ENCODE assay signal across 1 cellular context in the genomic region with DNA sequence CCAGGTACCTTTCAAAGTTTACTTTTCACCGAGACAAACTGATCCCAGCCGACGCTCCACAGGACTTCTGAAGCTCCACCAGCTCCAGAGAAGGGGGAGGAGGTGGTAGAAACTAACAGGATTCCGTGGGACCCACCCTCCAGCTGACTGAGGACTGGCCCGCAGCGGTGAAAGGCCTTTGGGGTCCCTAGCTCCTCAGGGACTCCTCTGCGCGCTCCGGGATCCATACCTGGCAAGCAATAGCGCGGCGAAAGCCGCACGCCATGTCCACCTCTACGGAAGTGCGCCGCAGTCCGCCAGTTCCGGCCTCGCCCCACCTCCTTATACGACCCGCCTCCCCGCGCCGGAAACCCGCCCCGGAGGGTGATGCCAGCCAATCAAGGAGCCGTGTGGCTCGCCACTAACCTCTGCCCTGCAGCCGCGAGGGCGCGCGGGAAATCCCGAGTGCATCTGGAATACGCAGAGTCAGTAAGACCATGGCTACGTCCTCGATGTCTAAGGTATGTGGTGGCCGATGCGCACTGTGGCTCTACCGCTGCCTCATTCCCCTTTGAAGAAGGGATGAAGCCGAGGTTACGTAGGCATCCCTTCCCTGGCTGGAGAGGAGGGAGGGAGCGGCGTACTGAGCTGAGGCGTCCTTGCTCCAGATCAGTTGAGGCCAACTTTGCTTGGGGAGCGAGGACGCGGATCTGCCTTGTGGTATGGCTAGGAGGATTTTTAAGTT.
TF ChIP-seq lines count a peak whose summit lies in the region.

A gene (plus strand): TSS at position 443 of the 724 bp plus-strand sequence. CDS start 34 bp downstream, at position 477.
A gene with protein sequence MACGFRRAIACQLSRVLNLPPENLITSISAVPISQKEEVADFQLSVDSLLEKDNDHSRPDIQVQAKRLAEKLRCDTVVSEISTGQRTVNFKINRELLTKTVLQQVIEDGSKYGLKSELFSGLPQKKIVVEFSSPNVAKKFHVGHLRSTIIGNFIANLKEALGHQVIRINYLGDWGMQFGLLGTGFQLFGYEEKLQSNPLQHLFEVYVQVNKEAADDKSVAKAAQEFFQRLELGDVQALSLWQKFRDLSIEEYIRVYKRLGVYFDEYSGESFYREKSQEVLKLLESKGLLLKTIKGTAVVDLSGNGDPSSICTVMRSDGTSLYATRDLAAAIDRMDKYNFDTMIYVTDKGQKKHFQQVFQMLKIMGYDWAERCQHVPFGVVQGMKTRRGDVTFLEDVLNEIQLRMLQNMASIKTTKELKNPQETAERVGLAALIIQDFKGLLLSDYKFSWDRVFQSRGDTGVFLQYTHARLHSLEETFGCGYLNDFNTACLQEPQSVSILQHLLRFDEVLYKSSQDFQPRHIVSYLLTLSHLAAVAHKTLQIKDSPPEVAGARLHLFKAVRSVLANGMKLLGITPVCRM (minus strand): TSS at position 295 of the 724 bp plus-strand sequence. CDS start 30 bp downstream, at position 265.

TF ChIP-seq in K562, 482 proteins besides CTCF, POLR2A, EP300 and RAD21 (continued from another document):
- TF ChIP-seq, protein P1, sequence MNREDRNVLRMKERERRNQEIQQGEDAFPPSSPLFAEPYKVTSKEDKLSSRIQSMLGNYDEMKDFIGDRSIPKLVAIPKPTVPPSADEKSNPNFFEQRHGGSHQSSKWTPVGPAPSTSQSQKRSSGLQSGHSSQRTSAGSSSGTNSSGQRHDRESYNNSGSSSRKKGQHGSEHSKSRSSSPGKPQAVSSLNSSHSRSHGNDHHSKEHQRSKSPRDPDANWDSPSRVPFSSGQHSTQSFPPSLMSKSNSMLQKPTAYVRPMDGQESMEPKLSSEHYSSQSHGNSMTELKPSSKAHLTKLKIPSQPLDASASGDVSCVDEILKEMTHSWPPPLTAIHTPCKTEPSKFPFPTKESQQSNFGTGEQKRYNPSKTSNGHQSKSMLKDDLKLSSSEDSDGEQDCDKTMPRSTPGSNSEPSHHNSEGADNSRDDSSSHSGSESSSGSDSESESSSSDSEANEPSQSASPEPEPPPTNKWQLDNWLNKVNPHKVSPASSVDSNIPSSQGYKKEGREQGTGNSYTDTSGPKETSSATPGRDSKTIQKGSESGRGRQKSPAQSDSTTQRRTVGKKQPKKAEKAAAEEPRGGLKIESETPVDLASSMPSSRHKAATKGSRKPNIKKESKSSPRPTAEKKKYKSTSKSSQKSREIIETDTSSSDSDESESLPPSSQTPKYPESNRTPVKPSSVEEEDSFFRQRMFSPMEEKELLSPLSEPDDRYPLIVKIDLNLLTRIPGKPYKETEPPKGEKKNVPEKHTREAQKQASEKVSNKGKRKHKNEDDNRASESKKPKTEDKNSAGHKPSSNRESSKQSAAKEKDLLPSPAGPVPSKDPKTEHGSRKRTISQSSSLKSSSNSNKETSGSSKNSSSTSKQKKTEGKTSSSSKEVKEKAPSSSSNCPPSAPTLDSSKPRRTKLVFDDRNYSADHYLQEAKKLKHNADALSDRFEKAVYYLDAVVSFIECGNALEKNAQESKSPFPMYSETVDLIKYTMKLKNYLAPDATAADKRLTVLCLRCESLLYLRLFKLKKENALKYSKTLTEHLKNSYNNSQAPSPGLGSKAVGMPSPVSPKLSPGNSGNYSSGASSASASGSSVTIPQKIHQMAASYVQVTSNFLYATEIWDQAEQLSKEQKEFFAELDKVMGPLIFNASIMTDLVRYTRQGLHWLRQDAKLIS (CRISPR knock-in tag; IDR thresholded peaks at IDR 0.05), result no peak
- no peak for TF ChIP-seq TSC22D4 (tag; IDR thresholded peaks at IDR 0.05)
- TF ChIP-seq PHB2 (IDR thresholded peaks at IDR 0.05; ENCODE audit: low read depth), result no peak
TF ChIP-seq in K562: peak in this region for 132.
